Comparison of ENCODE assay signal across 21 cellular contexts in the genomic region with DNA sequence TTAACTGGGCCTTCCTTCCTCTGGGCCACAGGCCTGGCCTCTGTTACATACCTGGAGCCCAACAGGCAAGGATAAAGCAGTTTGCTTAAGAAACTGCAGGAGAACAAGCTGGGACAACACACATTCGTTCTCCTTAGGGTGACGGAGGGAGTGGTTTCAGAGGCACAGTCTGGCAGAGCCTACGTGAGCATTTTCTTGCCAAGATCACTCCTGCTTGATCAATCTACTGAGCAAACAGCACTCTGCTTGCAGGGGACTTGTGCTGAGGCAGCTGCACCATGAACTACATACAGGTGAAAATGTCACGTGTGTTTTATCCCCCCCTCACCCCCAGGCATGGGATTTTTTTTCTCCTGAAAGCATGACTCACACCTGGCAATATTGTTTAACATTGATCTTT. TPM values are rescaled to one million over a fixed set of nuclear protein-coding genes. Genes with fewer than 3 reads are reported as not detected.
DNase-seq lines count a peak whose midpoint lies in the region; ATAC-seq and TF ChIP-seq lines count a peak whose summit lies in the region.
"Had no signal": no experiment of that assay in that cellular context is flagged by ENCODE, and none has a peak within 500 bp of the region (broad histone marks: within the 10 kb centered on the region; RNA-seq: fewer than 3 reads in every experiment).

No MANE protein-coding gene starts in this region.

- TF ChIP-seq CTCF in RWPE2 (IDR thresholded peaks at IDR 0.05; ENCODE audit: poor library complexity, severe bottlenecking) (no peak), hepatocyte (IDR thresholded peaks at IDR 0.05; ENCODE audit: poor library complexity) (no peak), prostate gland (IDR thresholded peaks at IDR 0.05) (no peak)

- intact Hi-C loops in prostate gland (cut with DNase I) = no loop called here

- TF ChIP-seq POLR2A in prostate gland (IDR thresholded peaks at IDR 0.05) = no peak

- no peaks in the 10 kb centered on the region for H3K27me3 ChIP-seq in RWPE2 (ENCODE audit: insufficient read depth, poor library complexity, severe bottlenecking)
- H3K27me3 ChIP-seq in hepatocyte = no peaks in the 10 kb centered on the region
- no peaks in the 10 kb centered on the region for H3K27me3 ChIP-seq in prostate gland (replicated peaks; ENCODE audit: insufficient read depth)
- H3K27me3 ChIP-seq: adrenal gland, dorsolateral prefrontal cortex, gastroesophageal sphincter, right atrium auricular region had no signal

- H3K36me3 ChIP-seq in RWPE2 (ENCODE audit: low read depth) (peaks cover 94% of the 10 kb centered on the region), hepatocyte (replicated peaks; ENCODE audit: insufficient read depth, low read depth) (no peaks in the 10 kb centered on the region), prostate gland (no peaks in the 10 kb centered on the region)
- H3K36me3 ChIP-seq: adrenal gland, gastroesophageal sphincter, right atrium auricular region had no signal

- peaks cover 38% of the 10 kb centered on the region for H3K4me1 ChIP-seq in RWPE2 (ENCODE audit: insufficient read depth, poor library complexity, severe bottlenecking)
- peaks cover 25% of the 10 kb centered on the region for H3K4me1 ChIP-seq in hepatocyte (ENCODE audit: insufficient read depth)
- peaks cover 18% of the 10 kb centered on the region for H3K4me1 ChIP-seq in prostate gland (replicated peaks)
- H3K4me1 ChIP-seq: adrenal gland, right atrium auricular region had no signal

- WGBS in hepatocyte (ENCODE audit: low lambda C conversion rate, missing lambda C conversion rate) = 55% methylated on average over 4 of the region's 4 CpGs
- 33% methylated on average over 4 of the region's 4 CpGs for WGBS in prostate gland

- no peaks in the 10 kb centered on the region for H3K9me2 ChIP-seq in hepatocyte (replicated peaks; ENCODE audit: insufficient read depth)

- H2AFZ ChIP-seq in hepatocyte = no peak overlapping the region
- H2AFZ ChIP-seq: GM23248 had no signal

- H3K4me2 ChIP-seq in hepatocyte = no peak overlapping the region

- H3K27ac ChIP-seq in RWPE2 (ENCODE audit: poor library complexity, severe bottlenecking) (peak overlapping the region; percentile 91), hepatocyte (peak overlapping the region; percentile 21), prostate gland (peak overlapping the region; percentile 73 to 74)
- H3K27ac ChIP-seq: adrenal gland, dorsolateral prefrontal cortex, gastroesophageal sphincter, GM23248, right atrium auricular region had no signal

- no peaks in the 10 kb centered on the region for H4K20me1 ChIP-seq in hepatocyte (ENCODE audit: insufficient read depth, poor library complexity, severe bottlenecking)

- H3K79me2 ChIP-seq in hepatocyte = no peaks in the 10 kb centered on the region

- peak; percentile 3; the same call in 1 of the 3 replicates for ATAC-seq in RWPE2 (ENCODE audit: low read depth)
- no peak for ATAC-seq in GM21529 (IDR thresholded peaks at IDR 0.05; ENCODE audit: unreplicated experiment)
- ATAC-seq: gastroesophageal sphincter had no signal

- H3K4me3 ChIP-seq in RWPE2 (ENCODE audit: severe bottlenecking) (no peak overlapping the region), hepatocyte (no peak overlapping the region), prostate gland (no peak overlapping the region)
- H3K4me3 ChIP-seq: adrenal gland, dorsolateral prefrontal cortex, gastroesophageal sphincter, GM23248, right atrium auricular region had no signal

- H3K9me3 ChIP-seq in RWPE2 (ENCODE audit: severe bottlenecking) (no peaks in the 10 kb centered on the region), hepatocyte (ENCODE audit: low read depth) (no peaks in the 10 kb centered on the region), prostate gland (no peaks in the 10 kb centered on the region)
- H3K9me3 ChIP-seq: adrenal gland, gastroesophageal sphincter, right atrium auricular region had no signal

- peak; percentile 54 for DNase-seq in NCI-H69 (lab: John Stamatoyannopoulos, UW)
- DNase-seq in RWPE2 (ENCODE audit: low spot score) = no peak
- DNase-seq in hepatocyte (ENCODE audit: low spot score) = no peak
- peak; percentile 89 for DNase-seq in prostate gland (ENCODE audit: low spot score)
- DNase-seq in NCI-H510A (lab: John Stamatoyannopoulos, UW) = no peak
- DNase-seq in hypothalamus (lab: John Stamatoyannopoulos, UW) = no peak
- DNase-seq: activated CD4-positive, alpha-beta T cell treated with anti-CD3 and anti-CD28 coated beads, Interleukin-2, amount 50 U/mL, for 1 hour; activated CD8-positive, alpha-beta memory T cell treated with anti-CD3 and anti-CD28 coated beads, Interleukin-2, amount 50 U/mL, for 4 hours; activated gamma-delta T cell; Calu3; dorsolateral prefrontal cortex; EL; erythroblast; GM23248; Kasumi-1; Right ventricle myocardium superior; T-helper 1 cell had no signal

RNA-seq across cellular contexts. Expression of a gene that starts 57.6 kb away (rescaled TPM):
- total RNA-seq in hepatocyte (7.0 and 7.3 TPM in 2 replicates), prostate gland (10 to 100 TPM; 14.3 to 21.5 TPM)
- 4.8 and 5.3 TPM in 2 replicates for polyA plus RNA-seq in hepatocyte

Comparison
In these comparisons a context has a peak if more than half of its experiments do, and no peak if none do; other contexts are left out.
1. DNase-seq: peak in NCI-H69 (single experiment) and prostate gland (single experiment); none in RWPE2 (single experiment), hepatocyte (single experiment), NCI-H510A (single experiment) and hypothalamus (0 of 51).
2. H3K27ac ChIP-seq: peak in every context shown above with its lines; median percentile 91 in RWPE2; 74 in prostate gland; 21 in hepatocyte.